13 cellular contexts compared by ENCODE assay signal in the genomic region with DNA sequence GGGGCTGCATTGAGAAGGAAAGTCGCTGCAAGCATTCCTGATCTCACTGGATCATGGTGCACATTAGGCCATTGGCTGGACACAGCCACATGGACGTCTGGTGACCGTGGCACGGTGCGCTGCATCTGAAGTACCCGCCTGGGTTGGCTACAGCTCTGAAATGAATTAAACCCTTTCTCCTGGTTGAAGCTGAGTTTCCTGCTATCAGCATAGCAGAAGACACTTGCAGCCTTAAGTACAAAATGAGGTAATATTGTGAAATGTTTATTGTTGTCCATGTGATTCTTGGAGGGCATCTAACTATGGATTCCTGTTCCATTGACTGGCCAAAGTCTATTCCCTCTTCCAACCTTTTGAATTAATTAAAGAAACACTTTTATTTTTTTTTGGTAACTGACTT.
DNase-seq lines count a peak whose midpoint lies in the region; ATAC-seq, FAIRE-seq and TF ChIP-seq lines count a peak whose summit lies in the region.
"Had no signal": no experiment of that assay in that cellular context is flagged by ENCODE, and none has a peak within 500 bp of the region (broad histone marks: within the 10 kb centered on the region; RNA-seq: fewer than 3 reads in every experiment).

No MANE protein-coding gene starts in this region.

- peak overlapping the region; percentile 9; the same call in 1 of the 3 replicates for H2BK15ac ChIP-seq in IMR-90 (ENCODE audit: low read depth, low read length)

- H3K4ac ChIP-seq in IMR-90 (ENCODE audit: low read depth, low read length), result 0 out of 2 replicates have a peak overlapping the region, but pooled peaks have one; percentile 15

- H2BK120ac ChIP-seq in IMR-90 (ENCODE audit: low read depth, low read length), result peak overlapping the region; percentile 32; the same call in 1 of the 2 replicates

- H4K91ac ChIP-seq in IMR-90 (ENCODE audit: insufficient read depth, low read depth, low read length), result no peak overlapping the region

- intact Hi-C loops in IMR-90 (cut with micrococcal nuclease), result no loop called here
- intact Hi-C loops in HepG2 (cut with micrococcal nuclease; ENCODE audit: unreplicated experiment), result no loop called here
- intact Hi-C loops in transverse colon (cut with DNase I; ENCODE audit: low total_unique reads), result no loop called here

- H4K20me1 ChIP-seq in IMR-90 (ENCODE audit: insufficient read depth, low read length) (no peaks in the 10 kb centered on the region), HepG2 (ENCODE audit: insufficient read depth, low read length) (no peaks in the 10 kb centered on the region)

- no peak for TF ChIP-seq RAD21 in IMR-90 (IDR thresholded peaks at IDR 0.05; ENCODE audit: low read length)
- TF ChIP-seq RAD21 in HepG2 (CRISPR knock-in tag; IDR thresholded peaks at IDR 0.05), result no peak

- H3K79me2 ChIP-seq in HepG2 (ENCODE audit: insufficient read depth, low read length), result no peaks in the 10 kb centered on the region

- H3K4me1 ChIP-seq in IMR-90 (ENCODE audit: control insufficient read depth, insufficient read depth, low read length) (peaks cover 13% of the 10 kb centered on the region), HepG2 (ENCODE audit: insufficient read depth, low read length) (no peaks in the 10 kb centered on the region), transverse colon (no peaks in the 10 kb centered on the region)
- H3K4me1 ChIP-seq: Caco-2 had no signal

- no peak overlapping the region for H3K4me2 ChIP-seq in IMR-90 (ENCODE audit: low read depth, low read length)
- H3K4me2 ChIP-seq in HepG2 (ENCODE audit: low read depth, low read length), result no peak overlapping the region
- H3K4me2 ChIP-seq: A549 had no signal

- FAIRE-seq in HepG2 (lab: Jason Lieb, UNC) (no peak), urothelium cell line (lab: Jason Lieb, UNC) (no peak)
- FAIRE-seq: A549, GM19239 had no signal

- H3K4me3 ChIP-seq in IMR-90 (ENCODE audit: insufficient read depth, low read depth, low read length) (no peak overlapping the region), choroid plexus epithelial cell (ENCODE audit: low read depth, low read length) (no peak overlapping the region), HepG2 (replicated peaks in 1 of 3; ENCODE audit: insufficient read depth in 1 of 3, low read depth in 2 of 3, low read length in 3 of 3) (no peak overlapping the region), transverse colon (no peak overlapping the region)
- H3K4me3 ChIP-seq: A549 had no signal

- H3K9me1 ChIP-seq in IMR-90 (ENCODE audit: insufficient read depth, low read length), result peaks cover 24% of the 10 kb centered on the region

- in situ Hi-C loops in IMR-90 (cut with MboI; ENCODE audit: low sequenced_read_pairs), result no loop called here
- in situ Hi-C loops in HepG2 (cut with HindIII; ENCODE audit: extremely low pct_ligation_motif_present, low pct_unique_long_range_greater_than_20kb), result no loop called here
- in situ Hi-C loops in transverse colon (cut with MboI; ENCODE audit: low pct_ligation_motif_present in 1 of 4, low pct_unique_long_range_greater_than_20kb in 1 of 4, low sequenced_read_pairs in 3 of 4), result no loop called here

- H3K36me3 ChIP-seq in IMR-90 (ENCODE audit: control insufficient read depth, insufficient read depth, low read length) (no peaks in the 10 kb centered on the region), HepG2 (replicated peaks in 1 of 2; ENCODE audit: control insufficient read depth in 1 of 2, insufficient read depth in 2 of 2, low read length in 2 of 2) (no peaks in the 10 kb centered on the region), transverse colon (no peaks in the 10 kb centered on the region)

- H3K18ac ChIP-seq in IMR-90 (ENCODE audit: low read depth, low read length), result peak overlapping the region; percentile 24; the same call in 1 of the 2 replicates

- H3K9ac ChIP-seq in IMR-90 (ENCODE audit: low read depth, low read length) (no peak overlapping the region), HepG2 (ENCODE audit: insufficient read depth, low read depth, low read length) (no peak overlapping the region)

- no peak overlapping the region for H4K8ac ChIP-seq in IMR-90 (ENCODE audit: low read depth in 2 of 2, low read length in 2 of 2)

- H2AFZ ChIP-seq in IMR-90 (replicated peaks; ENCODE audit: low read length, poor library complexity) (no peak overlapping the region), HepG2 (ENCODE audit: low read length) (no peak overlapping the region)

- POLR2A ChIA-PET in IMR-90 (lab: Charles Lee; ENCODE audit: unreplicated experiment) (no interaction called here), HepG2 (lab: Yijun Ruan, JAX) (no interaction called here)

- TF ChIP-seq POLR2A in IMR-90 (IDR thresholded peaks at IDR 0.05; ENCODE audit: low read depth, low read length) (no peak), HepG2 (IDR thresholded peaks at IDR 0.05; ENCODE audit: insufficient read depth in 1 of 2, low read depth in 2 of 2, low read length in 2 of 2) (no peak), transverse colon (IDR thresholded peaks at IDR 0.05) (no peak)

- H2BK20ac ChIP-seq in IMR-90 (ENCODE audit: low read depth, low read length), result no peak overlapping the region

- no peaks in the 10 kb centered on the region for H3K9me3 ChIP-seq in IMR-90 (ENCODE audit: control insufficient read depth, insufficient read depth, low read length)
- H3K9me3 ChIP-seq in HepG2 (ENCODE audit: low read length), result no peaks in the 10 kb centered on the region
- H3K9me3 ChIP-seq in transverse colon, result no peaks in the 10 kb centered on the region
- H3K9me3 ChIP-seq: A549, Caco-2 had no signal

- H2AK5ac ChIP-seq in IMR-90 (ENCODE audit: low read depth, low read length), result peak overlapping the region; percentile 25; the same call in 1 of the 2 replicates

- H4K5ac ChIP-seq in IMR-90 (ENCODE audit: low read depth, low read length), result peak overlapping the region; percentile 39; the same call in 1 of the 2 replicates

- ATAC-seq in IMR-90 (ENCODE audit: low read depth) (no peak; the same call in 1 of the 2 replicates), HepG2 (no peak), HG02610 (IDR thresholded peaks at IDR 0.05; ENCODE audit: unreplicated experiment) (no peak)
- ATAC-seq: A549 had no signal

- no peaks in the 10 kb centered on the region for H3K79me1 ChIP-seq in IMR-90 (ENCODE audit: low read depth in 1 of 2, low read length in 2 of 2)

- 100% methylated on average over 1 of the region's 6 CpGs; no CpG with 5 or more reads in 1 of the 2 experiments for WGBS in IMR-90 (ENCODE audit: extremely low coverage in 2 of 2, insufficient read length in 1 of 2), 2 experiments
- WGBS in HepG2 (ENCODE audit: low lambda C conversion rate), result 78% methylated on average over 6 of the region's 6 CpGs
- WGBS in transverse colon (ENCODE audit: low coverage in 1 of 2), 2 donors, result 92 to 94% methylated on average over 5 to 6 of the region's 6 CpGs

- TF ChIP-seq EP300 in HepG2 (IDR thresholded peaks at IDR 0.05; ENCODE audit: low read depth in 2 of 2, low read length in 2 of 2) (no peak), HepG2 (CRISPR knock-in tag; IDR thresholded peaks at IDR 0.05; ENCODE audit: borderline replicate concordance) (no peak), transverse colon (IDR thresholded peaks at IDR 0.05; ENCODE audit: low read depth) (no peak)

- dilution Hi-C loops in IMR-90 (cut with HindIII; ENCODE audit: low sequenced_read_pairs, unreplicated experiment), result no loop called here

- CTCF ChIA-PET in IMR-90 (lab: Yijun Ruan, JAX) (no interaction called here), HepG2 (lab: Yijun Ruan, JAX; ENCODE audit: low intra/inter-chr PET ratio, low total read pairs) (no interaction called here)

- H3K27me3 ChIP-seq in IMR-90 (ENCODE audit: control insufficient read depth, insufficient read depth, low read length) (no peaks in the 10 kb centered on the region), HepG2 (ENCODE audit: control insufficient read depth in 1 of 2, insufficient read depth in 2 of 2, low read length in 2 of 2) (no peaks in the 10 kb centered on the region), transverse colon (no peaks in the 10 kb centered on the region)

- no peak for DNase-seq in IMR-90
- peak; percentile 12 for DNase-seq in choroid plexus epithelial cell (ENCODE audit: low read depth)
- no peak for DNase-seq in HepG2 (ENCODE audit: low spot score)
- DNase-seq in urothelium cell line (ENCODE audit: low spot score), result no peak
- DNase-seq in transverse colon, result no peak
- DNase-seq: Caco-2; CD8-positive, alpha-beta memory T cell; DND-41; GDM1; H7 had no signal

- H3K14ac ChIP-seq in IMR-90 (replicated peaks; ENCODE audit: low read depth, low read length), result no peak overlapping the region

- H2BK5ac ChIP-seq in IMR-90 (ENCODE audit: low read depth, low read length, poor library complexity, severe bottlenecking), result no peak overlapping the region

- H3K56ac ChIP-seq in IMR-90 (ENCODE audit: extremely low read depth, insufficient read depth, low read length), result no peak overlapping the region

- BruUV-seq in IMR-90 (replicated peaks; lab: Mats Ljungman, UMichigan) (no TSS peak), HepG2 (replicated peaks; lab: Mats Ljungman, UMichigan) (no TSS peak)

- H3K27ac ChIP-seq in IMR-90 (ENCODE audit: insufficient read depth, low read length) (no peak overlapping the region), HepG2 (ENCODE audit: extremely low read length, insufficient read depth, low read length) (no peak overlapping the region), transverse colon (no peak overlapping the region)
- H3K27ac ChIP-seq: A549 had no signal

- no peak overlapping the region for H3K23ac ChIP-seq in IMR-90 (ENCODE audit: low read depth, low read length)

- TF ChIP-seq CTCF in IMR-90 (conservative IDR thresholded peaks at IDR 0.05; ENCODE audit: low read depth, low read length), result no peak
- TF ChIP-seq CTCF in choroid plexus epithelial cell (conservative IDR thresholded peaks at IDR 0.05; ENCODE audit: low read depth, low read length), result no peak
- TF ChIP-seq CTCF in HepG2 (CRISPR knock-in tag; IDR thresholded peaks at IDR 0.05), result no peak
- TF ChIP-seq CTCF in transverse colon (IDR thresholded peaks at IDR 0.05), result no peak

- H2AK9ac ChIP-seq in IMR-90 (replicated peaks; ENCODE audit: low read depth, low read length, poor library complexity), result no peak overlapping the region

TF ChIP-seq in IMR-90, 13 proteins besides CTCF, POLR2A, EP300 and RAD21:
- TF ChIP-seq FOS (IDR thresholded peaks at IDR 0.05; ENCODE audit: low read depth, low read length) (no peak), CEBPB (IDR thresholded peaks at IDR 0.05; ENCODE audit: low read depth, low read length) (peak; percentile 51)

TF ChIP-seq in HepG2, 621 proteins besides CTCF, POLR2A, EP300 and RAD21 (continues in another document):
- TF ChIP-seq ZNF75D (CRISPR knock-in tag; IDR thresholded peaks at IDR 0.05; ENCODE audit: borderline replicate concordance) (no peak), KAT8 (CRISPR knock-in tag; IDR thresholded peaks at IDR 0.05) (no peak)
- TF ChIP-seq, protein P1, sequence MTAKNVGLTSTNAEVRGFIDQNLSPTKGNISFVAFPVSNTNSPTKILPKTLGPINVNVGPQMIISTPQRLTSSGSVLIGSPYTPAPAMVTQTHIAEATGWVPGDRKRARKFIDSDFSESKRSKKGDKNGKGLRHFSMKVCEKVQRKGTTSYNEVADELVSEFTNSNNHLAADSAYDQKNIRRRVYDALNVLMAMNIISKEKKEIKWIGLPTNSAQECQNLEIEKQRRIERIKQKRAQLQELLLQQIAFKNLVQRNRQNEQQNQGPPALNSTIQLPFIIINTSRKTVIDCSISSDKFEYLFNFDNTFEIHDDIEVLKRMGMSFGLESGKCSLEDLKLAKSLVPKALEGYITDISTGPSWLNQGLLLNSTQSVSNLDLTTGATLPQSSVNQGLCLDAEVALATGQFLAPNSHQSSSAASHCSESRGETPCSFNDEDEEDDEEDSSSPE (CRISPR knock-in tag; IDR thresholded peaks at IDR 0.05), result no peak
